9 cellular contexts compared by ENCODE assay signal in genomic region chr10:101297901-101298451, GRCh38. TPM values are rescaled to one million over a fixed set of nuclear protein-coding genes. Genes with fewer than 3 reads are reported as not detected.
DNase-seq lines count a peak whose midpoint lies in the region; ATAC-seq and TF ChIP-seq lines count a peak whose summit lies in the region.
"Had no signal": no experiment of that assay in that cellular context is flagged by ENCODE, and none has a peak within 500 bp of the region (broad histone marks: within the 10 kb centered on the region; RNA-seq: fewer than 3 reads in every experiment).

No MANE protein-coding gene starts in this region.

- TF ChIP-seq POLR2A in NB4 (IDR thresholded peaks at IDR 0.05; ENCODE audit: extremely low read depth, insufficient read length) = no peak

- no peak overlapping the region for H3K27ac Mint-ChIP-seq in activated CD4-positive, alpha-beta T cell treated with anti-CD3 and anti-CD28 coated beads, Interleukin-2, amount 10 ng/mL, durations not matched to agents 7 days and 5 days

- no peaks in the 10 kb centered on the region for H3K9me3 Mint-ChIP-seq in activated CD4-positive, alpha-beta T cell treated with anti-CD3 and anti-CD28 coated beads, Interleukin-2, amount 10 ng/mL, durations not matched to agents 7 days and 5 days

- CTCF ChIA-PET in activated CD4-positive, alpha-beta T cell treated with anti-CD3 and anti-CD28 coated beads, Interleukin-2, amount 10 ng/mL, durations not matched to agents 7 days and 5 days (lab: Charles Lee) = no interaction called here

- peak; percentile 39 for DNase-seq in NCI-H1105 treated with DMSO at 0.1 percent for 48 hours (lab: John Stamatoyannopoulos, UW)
- no peak for DNase-seq in NCI-H1105 (lab: John Stamatoyannopoulos, UW)
- DNase-seq in NB4 (ENCODE audit: low read depth) = peak; percentile 67
- DNase-seq in activated CD4-positive, alpha-beta T cell treated with anti-CD3 and anti-CD28 coated beads, Interleukin-2, amount 10 ng/mL, durations not matched to agents 7 days and 5 days = peak; percentile 75
- DNase-seq in dermis blood vessel endothelial cell = peak; percentile 73
- DNase-seq in midbrain (lab: John Stamatoyannopoulos, UW) = peak; percentile 41
- peak; percentile 37 to 53 for DNase-seq in stimulated activated CD8-positive, alpha-beta memory T cell treated with anti-CD3 and anti-CD28 coated beads, Interleukin-4, amount 100 ng/mL, for 4 hours (ENCODE audit: low read depth in 2 of 2, low spot score in 1 of 2)

- POLR2A ChIA-PET in activated CD4-positive, alpha-beta T cell treated with anti-CD3 and anti-CD28 coated beads, Interleukin-2, amount 10 ng/mL, durations not matched to agents 7 days and 5 days (lab: Charles Lee) = no interaction called here

- H3K4me3 ChIP-seq in NB4 (ENCODE audit: low read depth, low read length) = no peak overlapping the region
- H3K4me3 ChIP-seq: BLaER1 had no signal

- H3K4me1 Mint-ChIP-seq in activated CD4-positive, alpha-beta T cell treated with anti-CD3 and anti-CD28 coated beads, Interleukin-2, amount 10 ng/mL, durations not matched to agents 7 days and 5 days = no peaks in the 10 kb centered on the region

- peaks cover 48% of the 10 kb centered on the region for H3K27me3 Mint-ChIP-seq in activated CD4-positive, alpha-beta T cell treated with anti-CD3 and anti-CD28 coated beads, Interleukin-2, amount 10 ng/mL, durations not matched to agents 7 days and 5 days

- no peak for ATAC-seq in HG02759 (IDR thresholded peaks at IDR 0.05; ENCODE audit: unreplicated experiment)

- peak; percentile 92 for TF ChIP-seq CTCF in NB4 (IDR thresholded peaks at IDR 0.05; ENCODE audit: low read depth, low read length)

- H3K4me3 Mint-ChIP-seq in activated CD4-positive, alpha-beta T cell treated with anti-CD3 and anti-CD28 coated beads, Interleukin-2, amount 10 ng/mL, durations not matched to agents 7 days and 5 days = no peak overlapping the region

- H3K36me3 Mint-ChIP-seq in activated CD4-positive, alpha-beta T cell treated with anti-CD3 and anti-CD28 coated beads, Interleukin-2, amount 10 ng/mL, durations not matched to agents 7 days and 5 days (ENCODE audit: low read depth) = no peaks in the 10 kb centered on the region

RNA-seq across cellular contexts. Expression of gene BTRC, which starts 56.0 kb away (rescaled TPM):
- total RNA-seq in activated CD4-positive, alpha-beta T cell treated with anti-CD3 and anti-CD28 coated beads, Interleukin-2, amount 10 ng/mL, durations not matched to agents 7 days and 5 days = 10 to 100 TPM; 14.3 to 14.8 TPM
- 9.5 and 11.6 TPM in 2 replicates for total RNA-seq in dermis blood vessel endothelial cell
